8 cellular contexts compared by ENCODE assay signal in the genomic region with DNA sequence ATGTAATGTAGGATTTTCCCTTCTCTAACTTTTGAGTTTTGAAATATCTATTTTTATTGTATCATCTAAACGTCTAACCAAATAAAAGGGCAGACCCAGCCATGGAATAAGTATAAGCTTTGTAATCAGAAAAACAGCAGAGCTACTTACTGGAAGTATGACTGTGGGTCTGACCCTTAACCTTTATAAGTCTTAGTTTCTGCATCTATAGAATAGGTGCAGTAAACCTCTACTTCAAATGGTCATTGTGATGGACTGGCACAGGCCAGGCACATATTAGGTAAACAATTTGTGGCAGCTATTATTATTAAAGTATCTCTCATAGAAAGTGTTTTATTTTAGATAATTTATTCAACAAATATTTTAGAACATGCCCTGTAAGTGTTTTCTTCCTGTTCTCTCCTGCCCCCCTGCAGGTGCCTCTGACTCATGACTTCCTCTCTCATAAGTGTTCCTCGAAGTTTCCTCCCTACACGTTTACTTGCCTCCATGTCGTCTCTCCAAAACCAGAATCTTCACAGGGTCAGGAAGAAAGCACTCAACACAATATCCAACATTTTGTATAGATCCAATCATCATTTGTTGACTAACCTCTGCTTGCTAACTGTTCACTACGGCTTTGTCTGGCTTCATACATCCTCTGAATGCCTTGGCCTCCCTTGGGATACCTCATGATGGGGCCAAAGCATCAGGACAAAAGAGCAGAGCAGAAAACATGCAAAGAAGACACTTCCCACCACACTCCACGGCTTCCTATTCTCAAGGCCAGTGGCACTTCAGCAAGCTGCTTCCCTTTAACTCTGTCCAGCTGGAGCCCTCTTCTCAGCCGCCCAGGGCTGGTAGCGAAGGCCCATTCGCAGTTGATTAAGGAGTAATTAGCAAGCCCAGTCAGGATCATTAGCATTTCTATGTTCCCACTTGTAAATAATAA.
DNase-seq lines count a peak whose midpoint lies in the region; ATAC-seq and TF ChIP-seq lines count a peak whose summit lies in the region.

No MANE protein-coding gene starts in this region.

- peaks cover 12% of the 10 kb centered on the region for H3K4me1 ChIP-seq in prostate gland (replicated peaks)

- H3K9me3 Mint-ChIP-seq in activated naive CD4-positive, alpha-beta T cell treated with anti-CD3 and anti-CD28 coated beads, Interleukin-2, amount 50 U/mL, for 72 hours = peaks cover 6 to 8% of the 10 kb centered on the region in 2 donors

- no peaks in the 10 kb centered on the region for H3K36me3 ChIP-seq in prostate gland

- peak overlapping the region; percentile 84 to 89 for H3K27ac Mint-ChIP-seq in activated naive CD4-positive, alpha-beta T cell treated with anti-CD3 and anti-CD28 coated beads, Interleukin-2, amount 50 U/mL, for 72 hours

- intact Hi-C loops in prostate gland (cut with DNase I) = no loop called here

- H3K27ac ChIP-seq in prostate gland = peak overlapping the region; percentile 37 to 61

- peak; percentile 63 to 73 for ATAC-seq in activated naive CD4-positive, alpha-beta T cell treated with anti-CD3 and anti-CD28 coated beads, Interleukin-2, amount 50 U/mL, for 72 hours
- ATAC-seq in HG03045 (IDR thresholded peaks at IDR 0.05; ENCODE audit: unreplicated experiment) (no peak), HG03342 (IDR thresholded peaks at IDR 0.05; ENCODE audit: unreplicated experiment) (no peak)

- TF ChIP-seq CTCF in prostate gland (IDR thresholded peaks at IDR 0.05) (no peak), GM10248 (IDR thresholded peaks at IDR 0.05; ENCODE audit: control extremely low read depth, extremely low read depth, low read depth, missing control alignments) (no peak)

- WGBS in prostate gland = 75% methylated on average over 9 of the region's 9 CpGs

- peaks cover 4 to 15% of the 10 kb centered on the region in 2 donors for H3K36me3 Mint-ChIP-seq in activated naive CD4-positive, alpha-beta T cell treated with anti-CD3 and anti-CD28 coated beads, Interleukin-2, amount 50 U/mL, for 72 hours

- CTCF ChIA-PET in GM10248 (lab: Yijun Ruan, JAX) = interaction anchor here (0.7 to 1.4 kb wide), 3 partner anchors 10 to 50 kb away, joined by 3 to 4 read pairs (median 3); no protein-coding TSS in a partner anchor

- H3K9me3 ChIP-seq in prostate gland = no peaks in the 10 kb centered on the region

- DNase-seq in NOMO-1 treated with DMSO at 0.1 percent for 48 hours (lab: John Stamatoyannopoulos, UW; ENCODE audit: unreplicated experiment) = peak; percentile 29
- no peak for DNase-seq in NOMO-1 treated with dmso at 0.1 percent for 144 hours (lab: John Stamatoyannopoulos, UW; ENCODE audit: unreplicated experiment)
- peak; percentile 34 for DNase-seq in MV-4-11 (lab: John Stamatoyannopoulos, UW)
- no peak for DNase-seq in activated naive CD4-positive, alpha-beta T cell treated with anti-CD3 and anti-CD28 coated beads, Interleukin-2, amount 50 U/mL, for 72 hours (ENCODE audit: low spot score in 2 of 2)
- no peak for DNase-seq in prostate gland (ENCODE audit: low spot score)
- DNase-seq in GM10248 (ENCODE audit: extremely low spot score) = no peak

- POLR2A ChIA-PET in GM10248 (lab: Yijun Ruan, JAX) = no interaction called here

- no peak for TF ChIP-seq POLR2A in prostate gland (IDR thresholded peaks at IDR 0.05)

- H3K27me3 ChIP-seq in prostate gland (replicated peaks; ENCODE audit: insufficient read depth) = no peaks in the 10 kb centered on the region

- H3K4me3 ChIP-seq in prostate gland = no peak overlapping the region

Comparison
In these comparisons a context has a peak if more than half of its experiments do, and no peak if none do; other contexts are left out.
1. DNase-seq: peak in NOMO-1 treated with DMSO at 0.1 percent for 48 hours (single experiment) and MV-4-11 (single experiment); none in NOMO-1 treated with dmso at 0.1 percent for 144 hours (single experiment), activated naive CD4-positive, alpha-beta T cell treated with anti-CD3 and anti-CD28 coated beads, Interleukin-2, amount 50 U/mL, for 72 hours (0 of 2), prostate gland (single experiment) and GM10248 (single experiment).
2. ATAC-seq: peak in activated naive CD4-positive, alpha-beta T cell treated with anti-CD3 and anti-CD28 coated beads, Interleukin-2, amount 50 U/mL, for 72 hours (2 of 2); none in HG03045 (single experiment) and HG03342 (single experiment).